In the genomic region with DNA sequence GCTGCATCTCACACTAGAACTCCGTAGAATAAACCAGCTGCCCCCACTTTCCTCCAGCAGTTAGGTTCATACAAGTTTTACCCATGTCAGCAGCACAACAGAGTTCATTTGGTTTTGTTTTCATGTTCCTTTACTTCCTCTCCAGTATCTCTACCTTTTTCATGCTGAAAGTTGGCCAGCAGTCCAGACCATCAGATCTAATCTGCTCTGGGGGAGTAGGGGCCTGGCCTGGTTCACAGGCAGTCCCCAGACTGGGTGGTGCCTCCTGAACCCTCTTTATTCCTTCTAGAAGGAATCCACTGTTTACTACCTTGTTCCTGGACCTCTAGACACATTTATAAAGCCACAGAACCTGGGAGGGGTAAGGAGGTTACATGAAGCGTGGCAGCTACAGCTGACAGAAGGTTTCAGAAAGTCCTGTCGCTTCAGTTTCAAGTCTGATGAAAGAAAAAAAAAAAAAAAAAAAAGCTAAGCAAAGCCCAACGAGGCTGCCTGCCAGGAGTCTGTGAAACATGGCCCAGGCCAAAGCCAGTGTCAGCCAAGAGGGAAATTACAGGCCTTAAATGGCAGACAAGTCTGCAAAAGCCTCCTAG, we compare ENCODE assay signal across 8 cellular contexts.
DNase-seq lines count a peak whose midpoint lies in the region; ATAC-seq and TF ChIP-seq lines count a peak whose summit lies in the region.

No MANE protein-coding gene starts in this region.

- no TSS peak for BruUV-seq in Caco-2 (replicated peaks; lab: Mats Ljungman, UMichigan)

- CTCF ChIA-PET in Caco-2 (lab: Charles Lee) = interaction anchor here (0.6 kb wide), 1 partner anchor 10 kb away, joined by 4 read pairs; no protein-coding TSS in a partner anchor

- H3K4me1 Mint-ChIP-seq in Caco-2 (ENCODE audit: low read depth, unreplicated experiment) = peaks cover 7% of the 10 kb centered on the region

- in situ Hi-C loops in GM13977 (cut with MboI; ENCODE audit: low pct_unique_long_range_greater_than_20kb, low sequenced_read_pairs, unreplicated experiment) = no loop called here

- H3K9ac ChIP-seq in subcutaneous abdominal adipose tissue (ENCODE audit: low read length in 5 of 5) = peak overlapping the region in 3 of 5 donors; percentile 22 to 68 (median 48)

- DNase-seq in GM13977 (ENCODE audit: low spot score) (peak; percentile 49), M059J (ENCODE audit: low read depth) (peak; percentile 22), astrocyte of the hippocampus (ENCODE audit: low read depth, low spot score) (peak; percentile 69), Caco-2 (no peak), NCI-H526 treated with DMSO at 0.1 percent for 48 hours (lab: John Stamatoyannopoulos, UW) (no peak)

- peaks cover 4 to 19% (median 15%) of the 10 kb centered on the region in 5 donors for H3K4me1 ChIP-seq in subcutaneous abdominal adipose tissue (ENCODE audit: control insufficient read depth in 5 of 5, insufficient read depth in 5 of 5, low read length in 5 of 5)
- H3K4me1 ChIP-seq in Caco-2 = no peaks in the 10 kb centered on the region

- no peak overlapping the region for H3K27ac Mint-ChIP-seq in Caco-2 (ENCODE audit: unreplicated experiment)

- intact Hi-C loops in Caco-2 (cut with micrococcal nuclease; ENCODE audit: unreplicated experiment) = no loop called here

- H3K36me3 ChIP-seq in subcutaneous abdominal adipose tissue (ENCODE audit: control insufficient read depth in 5 of 5, insufficient read depth in 5 of 5, low read length in 5 of 5) (no peaks in the 10 kb centered on the region), Caco-2 (ENCODE audit: control insufficient read depth, insufficient read depth, low read length) (no peaks in the 10 kb centered on the region)

- peak; percentile 93 for ATAC-seq in GM21723 (IDR thresholded peaks at IDR 0.05; ENCODE audit: unreplicated experiment)

- H3K27me3 Mint-ChIP-seq in Caco-2 (ENCODE audit: insufficient read depth, unreplicated experiment) = no peaks in the 10 kb centered on the region

- POLR2A ChIA-PET in Caco-2 (lab: Charles Lee) = no interaction called here

- no peaks in the 10 kb centered on the region for H3K36me3 Mint-ChIP-seq in Caco-2 (ENCODE audit: insufficient read depth, unreplicated experiment)

- TF ChIP-seq CTCF in GM13977 (IDR thresholded peaks at IDR 0.05; ENCODE audit: extremely low read depth, insufficient read depth, missing control alignments) (no peak), Caco-2 (IDR thresholded peaks at IDR 0.05; ENCODE audit: insufficient read depth in 1 of 2, low read depth in 1 of 2, low read length in 1 of 2, severe bottlenecking in 1 of 2, unreplicated experiment in 1 of 2) (no peak)

- no peaks in the 10 kb centered on the region for H3K9me3 Mint-ChIP-seq in Caco-2 (ENCODE audit: unreplicated experiment)

- H3K4me3 ChIP-seq in subcutaneous abdominal adipose tissue (ENCODE audit: low read depth in 1 of 5, low read length in 5 of 5) (no peak overlapping the region), Caco-2 (ENCODE audit: low read depth, low read length) (no peak overlapping the region)

- H3K4me3 Mint-ChIP-seq in Caco-2 (ENCODE audit: unreplicated experiment) = no peak overlapping the region

- H3K27ac ChIP-seq in layer of hippocampus (ENCODE audit: low read depth, low read length) = peak overlapping the region; percentile 48
- peak overlapping the region; percentile 86 for H3K27ac ChIP-seq in subcutaneous abdominal adipose tissue (ENCODE audit: low read depth, low read length)

- H3K9me3 ChIP-seq in subcutaneous abdominal adipose tissue (ENCODE audit: control insufficient read depth in 5 of 5, low read length in 5 of 5) (no peaks in the 10 kb centered on the region), Caco-2 (no peaks in the 10 kb centered on the region)

- H3K27me3 ChIP-seq in layer of hippocampus (ENCODE audit: control insufficient read depth, insufficient read depth, low read length) (no peaks in the 10 kb centered on the region), subcutaneous abdominal adipose tissue (ENCODE audit: control insufficient read depth in 5 of 5, insufficient read depth in 4 of 5, low read length in 5 of 5) (no peaks in the 10 kb centered on the region), Caco-2 (replicated peaks; ENCODE audit: control insufficient read depth, insufficient read depth, low read length) (no peaks in the 10 kb centered on the region)

Comparison
In these comparisons a context has a peak if more than half of its experiments do, and no peak if none do; other contexts are left out.
1. DNase-seq: peak in GM13977 (single experiment), M059J (single experiment) and astrocyte of the hippocampus (single experiment); none in Caco-2 (0 of 2) and NCI-H526 treated with DMSO at 0.1 percent for 48 hours (single experiment).